14 cellular contexts compared by ENCODE assay signal in genomic region chr7:140541176-140541512, GRCh38.
DNase-seq lines count a peak whose midpoint lies in the region; ATAC-seq and TF ChIP-seq lines count a peak whose summit lies in the region.
"Had no signal": no experiment of that assay in that cellular context is flagged by ENCODE, and none has a peak within 500 bp of the region (broad histone marks: within the 10 kb centered on the region; RNA-seq: fewer than 3 reads in every experiment).

No MANE protein-coding gene starts in this region.

- peaks cover 6% of the 10 kb centered on the region for H3K36me3 Mint-ChIP-seq in neural crest cell (ENCODE audit: low read depth)

- ATAC-seq in left ventricle myocardium superior, result no peak
- ATAC-seq in HG03196 (IDR thresholded peaks at IDR 0.05; ENCODE audit: unreplicated experiment), result no peak

- DNase-seq in left ventricle myocardium inferior (no peak), left ventricle myocardium superior (no peak), esophagus muscularis mucosa (ENCODE audit: extremely low spot score) (no peak), neural crest cell (ENCODE audit: low read depth, low spot score) (no peak), vagina (ENCODE audit: extremely low spot score in 2 of 2) (no peak), NOMO-1 treated with dmso at 0.1 percent for 144 hours (lab: John Stamatoyannopoulos, UW; ENCODE audit: unreplicated experiment) (no peak), foreskin fibroblast (no peak)
- DNase-seq: activated naive CD4-positive, alpha-beta T cell; cortex of kidney; Karpas-422; left lung; OCI-M1 had no signal

- H3K27me3 ChIP-seq in left ventricle myocardium inferior (ENCODE audit: low read depth) (no peaks in the 10 kb centered on the region), esophagus muscularis mucosa (no peaks in the 10 kb centered on the region), vagina (no peaks in the 10 kb centered on the region)
- H3K27me3 ChIP-seq: left lung had no signal

- TF ChIP-seq CTCF in left ventricle myocardium inferior (IDR thresholded peaks at IDR 0.05; ENCODE audit: borderline replicate concordance), result no peak
- TF ChIP-seq CTCF in esophagus muscularis mucosa (IDR thresholded peaks at IDR 0.05), result no peak
- no peak for TF ChIP-seq CTCF in neural crest cell (conservative IDR thresholded peaks at IDR 0.05)
- TF ChIP-seq CTCF in vagina (IDR thresholded peaks at IDR 0.05), result no peak
- no peak for TF ChIP-seq CTCF in foreskin fibroblast (IDR thresholded peaks at IDR 0.05; ENCODE audit: low read depth, low read length)

- 28% methylated on average over 4 of the region's 4 CpGs for WGBS in esophagus muscularis mucosa

- H3K9me3 ChIP-seq in left ventricle myocardium inferior (replicated peaks), result no peaks in the 10 kb centered on the region
- H3K9me3 ChIP-seq in esophagus muscularis mucosa, result no peaks in the 10 kb centered on the region
- no peaks in the 10 kb centered on the region for H3K9me3 ChIP-seq in vagina
- H3K9me3 ChIP-seq: HAP-1, left lung had no signal

- H3K27ac Mint-ChIP-seq in neural crest cell (ENCODE audit: unreplicated experiment), result peak overlapping the region; percentile 95

- peaks cover 39% of the 10 kb centered on the region for H3K4me1 ChIP-seq in left ventricle myocardium inferior
- peaks cover 36 to 74% (median 72%) of the 10 kb centered on the region in 4 donors for H3K4me1 ChIP-seq in esophagus muscularis mucosa
- H3K4me1 ChIP-seq in vagina, result peaks cover 27% of the 10 kb centered on the region

- H3K9me3 Mint-ChIP-seq in neural crest cell, result no peaks in the 10 kb centered on the region

- H3K27me3 Mint-ChIP-seq in neural crest cell (ENCODE audit: low read depth), result no peaks in the 10 kb centered on the region

- peak overlapping the region; percentile 21 for H3K4me3 ChIP-seq in left ventricle myocardium inferior
- peak overlapping the region; percentile 22 to 34 (median 26) for H3K4me3 ChIP-seq in esophagus muscularis mucosa
- peak overlapping the region in 1 of 2 donors; percentile 12 for H3K4me3 ChIP-seq in vagina
- no peak overlapping the region for H3K4me3 ChIP-seq in foreskin fibroblast (ENCODE audit: low read depth in 1 of 2, low read length in 2 of 2)
- H3K4me3 ChIP-seq: HAP-1, left lung had no signal

- intact Hi-C loops in left ventricle myocardium inferior (cut with micrococcal nuclease) (no loop called here), left ventricle myocardium superior (cut with micrococcal nuclease) (no loop called here), esophagus muscularis mucosa (cut with DNase I) (no loop called here), vagina (cut with DNase I) (loop anchor here (5.0 kb wide), 1 partner anchor 376 kb away; no protein-coding TSS in a partner anchor)

- peak overlapping the region; percentile 70 for H3K4me3 Mint-ChIP-seq in neural crest cell

- TF ChIP-seq POLR2A in esophagus muscularis mucosa (IDR thresholded peaks at IDR 0.05; ENCODE audit: low read depth), result no peak
- TF ChIP-seq POLR2A in vagina (IDR thresholded peaks at IDR 0.05), result no peak

- H3K36me3 ChIP-seq in left ventricle myocardium inferior (peaks cover 51% of the 10 kb centered on the region), esophagus muscularis mucosa (peaks cover 19 to 34% (median 28%) of the 10 kb centered on the region in 4 donors), vagina (peaks cover 0 to 6% of the 10 kb centered on the region in 2 donors)
- H3K36me3 ChIP-seq: HAP-1, left lung had no signal

- TF ChIP-seq EP300 in esophagus muscularis mucosa (IDR thresholded peaks at IDR 0.05), result no peak

- H3K27ac ChIP-seq in left ventricle myocardium inferior (replicated peaks) (peak overlapping the region; percentile 90), esophagus muscularis mucosa (replicated peaks in 1 of 4) (peak overlapping the region; percentile 86 to 94 (median 92)), vagina (peak overlapping the region; percentile 85)

- H3K4me1 Mint-ChIP-seq in neural crest cell, result peaks cover 31% of the 10 kb centered on the region

Comparison
In these comparisons a context has a peak if more than half of its experiments do, and no peak if none do; other contexts are left out.
1. H3K4me3 ChIP-seq: peak in left ventricle myocardium inferior (single experiment) and esophagus muscularis mucosa (4 of 4); none in foreskin fibroblast (0 of 2).
2. Peak in every context shown above with its lines, with median percentiles within 50 percentile points of each other: H3K27ac ChIP-seq.